13 cellular contexts compared by ENCODE assay signal in genomic region chr2:235951980-235952379, GRCh38.
A peak's percentile ranks its signal among the peaks of the same experiment; 100 is the strongest.
DNase-seq lines count a peak whose midpoint lies in the region; ATAC-seq and TF ChIP-seq lines count a peak whose summit lies in the region.
"Had no signal": no experiment of that assay in that cellular context is flagged by ENCODE, and none has a peak within 500 bp of the region (broad histone marks: within the 10 kb centered on the region; RNA-seq: fewer than 3 reads in every experiment).

No MANE protein-coding gene starts in this region.

- DNase-seq in stimulated activated CD4-positive, alpha-beta T cell treated with anti-CD3 and anti-CD28 coated beads, TNF-alpha, amount 100 ng/mL, for 48 hours (ENCODE audit: low read depth in 3 of 3): peak in 2 of 3 donors; percentile 2
- no peak for DNase-seq in stimulated activated CD4-positive, alpha-beta T cell treated with anti-CD3 and anti-CD28 coated beads, Interleukin-4, amount 100 ng/mL, for 4 hours
- peak in 3 of 5 donors; percentile 10 to 51 (median 26) for DNase-seq in T-helper 1 cell
- DNase-seq in effector memory CD8-positive, alpha-beta T cell: peak; percentile 8 to 21 (median 18)
- DNase-seq in stimulated activated naive CD8-positive, alpha-beta T cell treated with anti-CD3 and anti-CD28 coated beads, Interleukin-15, amount 100 ng/mL, for 72 hours: peak; percentile 7 to 12
- no peak for DNase-seq in nephron progenitor cell
- DNase-seq: cerebellar nuclear complex, left ventricle myocardium superior, thyroid gland had no signal

- TF ChIP-seq CTCF in nephron progenitor cell (IDR thresholded peaks at IDR 0.05): no peak

- peaks cover 19 to 25% of the 10 kb centered on the region in 2 donors for H3K4me1 Mint-ChIP-seq in effector memory CD8-positive, alpha-beta T cell (ENCODE audit: low read depth in 2 of 2)
- no peaks in the 10 kb centered on the region for H3K4me1 Mint-ChIP-seq in stimulated activated naive CD8-positive, alpha-beta T cell treated with anti-CD3 and anti-CD28 coated beads, Interleukin-15, amount 100 ng/mL, for 72 hours
- H3K4me1 Mint-ChIP-seq in nephron progenitor cell: peaks cover 25% of the 10 kb centered on the region

- H3K9me3 Mint-ChIP-seq in effector memory CD8-positive, alpha-beta T cell: no peaks in the 10 kb centered on the region
- no peaks in the 10 kb centered on the region for H3K9me3 Mint-ChIP-seq in stimulated activated naive CD8-positive, alpha-beta T cell treated with anti-CD3 and anti-CD28 coated beads, Interleukin-15, amount 100 ng/mL, for 72 hours
- H3K9me3 Mint-ChIP-seq in nephron progenitor cell: no peaks in the 10 kb centered on the region
- H3K9me3 Mint-ChIP-seq: neural crest cell had no signal

- ATAC-seq in effector memory CD8-positive, alpha-beta T cell (replicated peaks): peak; percentile 91
- peak; percentile 91 for ATAC-seq in stimulated activated naive CD8-positive, alpha-beta T cell treated with anti-CD3 and anti-CD28 coated beads, Interleukin-15, amount 100 ng/mL, for 72 hours
- ATAC-seq in GM21367 (IDR thresholded peaks at IDR 0.05; ENCODE audit: unreplicated experiment): no peak
- no peak for ATAC-seq in GM19328 (IDR thresholded peaks at IDR 0.05; ENCODE audit: unreplicated experiment)
- ATAC-seq: left ventricle myocardium superior, Panc1 had no signal

- no peaks in the 10 kb centered on the region for H3K36me3 Mint-ChIP-seq in effector memory CD8-positive, alpha-beta T cell (ENCODE audit: insufficient read depth)
- H3K36me3 Mint-ChIP-seq in nephron progenitor cell (ENCODE audit: low read depth): no peaks in the 10 kb centered on the region

- H3K27me3 Mint-ChIP-seq in effector memory CD8-positive, alpha-beta T cell: peaks cover 8% of the 10 kb centered on the region in 2 donors
- H3K27me3 Mint-ChIP-seq in stimulated activated naive CD8-positive, alpha-beta T cell treated with anti-CD3 and anti-CD28 coated beads, Interleukin-15, amount 100 ng/mL, for 72 hours: peaks cover 45% of the 10 kb centered on the region
- H3K27me3 Mint-ChIP-seq in nephron progenitor cell (ENCODE audit: low read depth, poor library complexity): no peaks in the 10 kb centered on the region

- H3K27ac Mint-ChIP-seq in effector memory CD8-positive, alpha-beta T cell: peak overlapping the region in 1 of 2 donors; percentile 60
- H3K27ac Mint-ChIP-seq in stimulated activated naive CD8-positive, alpha-beta T cell treated with anti-CD3 and anti-CD28 coated beads, Interleukin-15, amount 100 ng/mL, for 72 hours: peak overlapping the region in 1 of 2 donors; percentile 46
- H3K27ac Mint-ChIP-seq in nephron progenitor cell: no peak overlapping the region

- H3K4me3 Mint-ChIP-seq in effector memory CD8-positive, alpha-beta T cell: no peak overlapping the region
- no peak overlapping the region for H3K4me3 Mint-ChIP-seq in stimulated activated naive CD8-positive, alpha-beta T cell treated with anti-CD3 and anti-CD28 coated beads, Interleukin-15, amount 100 ng/mL, for 72 hours
- no peak overlapping the region for H3K4me3 Mint-ChIP-seq in nephron progenitor cell
- H3K4me3 Mint-ChIP-seq: neural crest cell had no signal

Comparison
In these comparisons a context has a peak if more than half of its experiments do, and no peak if none do; other contexts are left out.
1. DNase-seq: peak in stimulated activated CD4-positive, alpha-beta T cell treated with anti-CD3 and anti-CD28 coated beads, TNF-alpha, amount 100 ng/mL, for 48 hours (2 of 3), T-helper 1 cell (3 of 5), effector memory CD8-positive, alpha-beta T cell (3 of 3) and stimulated activated naive CD8-positive, alpha-beta T cell treated with anti-CD3 and anti-CD28 coated beads, Interleukin-15, amount 100 ng/mL, for 72 hours (2 of 2); none in stimulated activated CD4-positive, alpha-beta T cell treated with anti-CD3 and anti-CD28 coated beads, Interleukin-4, amount 100 ng/mL, for 4 hours (0 of 2) and nephron progenitor cell (single experiment).
2. ATAC-seq: peak in effector memory CD8-positive, alpha-beta T cell (single experiment) and stimulated activated naive CD8-positive, alpha-beta T cell treated with anti-CD3 and anti-CD28 coated beads, Interleukin-15, amount 100 ng/mL, for 72 hours (single experiment); none in GM21367 (single experiment) and GM19328 (single experiment).